In genomic region chr1:153547560-153548551, GRCh38 we compare ENCODE assay signal across 12 cellular contexts. TPM values are rescaled to one million over a fixed set of nuclear protein-coding genes. Genes with fewer than 3 reads are reported as not detected.
DNase-seq lines count a peak whose midpoint lies in the region; ATAC-seq and TF ChIP-seq lines count a peak whose summit lies in the region.
"Had no signal": no experiment of that assay in that cellular context is flagged by ENCODE, and none has a peak within 500 bp of the region (broad histone marks: within the 10 kb centered on the region; RNA-seq: fewer than 3 reads in every experiment).

No MANE protein-coding gene starts in this region.

- no peaks in the 10 kb centered on the region for H3K27me3 ChIP-seq in GM23248 (replicated peaks; ENCODE audit: insufficient read depth)

- H3K9me3 ChIP-seq in GM23248 (ENCODE audit: low read depth): no peaks in the 10 kb centered on the region

- peak overlapping the region; percentile 87 for H3K9ac ChIP-seq in GM23248

- peaks cover 61% of the 10 kb centered on the region for H3K4me1 Mint-ChIP-seq in stimulated activated effector memory CD8-positive, alpha-beta T cell treated with anti-CD3 and anti-CD28 coated beads, Interleukin-12 subunit alpha, Interleukin-12 subunit beta, amount 100 ng/mL, for 72 hours

- H3K79me2 ChIP-seq in GM23248 (ENCODE audit: insufficient read depth): peaks cover 22% of the 10 kb centered on the region

- H3K9me2 ChIP-seq in GM23248 (ENCODE audit: insufficient read depth): no peaks in the 10 kb centered on the region

- H3K27ac ChIP-seq in GM23248: peak overlapping the region; percentile 86

- peaks cover 72% of the 10 kb centered on the region for H3K4me1 ChIP-seq in GM23248 (ENCODE audit: insufficient read depth)

- peak overlapping the region; percentile 65 for H3K27ac Mint-ChIP-seq in stimulated activated effector memory CD8-positive, alpha-beta T cell treated with anti-CD3 and anti-CD28 coated beads, Interleukin-12 subunit alpha, Interleukin-12 subunit beta, amount 100 ng/mL, for 72 hours
- H3K27ac Mint-ChIP-seq: T-helper 1 cell treated with Interleukin-12 subunit alpha and Interleukin-12 subunit beta and Interleukin-4 antibody, amounts not matched to agents 30 μg/mL and 1 μg/mL, for 36 hours had no signal

- peaks cover 31% of the 10 kb centered on the region for H3F3A ChIP-seq in GM23248 (ENCODE audit: insufficient read depth)

- peaks cover 36% of the 10 kb centered on the region for H3K36me3 Mint-ChIP-seq in stimulated activated effector memory CD8-positive, alpha-beta T cell treated with anti-CD3 and anti-CD28 coated beads, Interleukin-12 subunit alpha, Interleukin-12 subunit beta, amount 100 ng/mL, for 72 hours

- no peak overlapping the region; the same call in 1 of the 2 replicates for H3K4me3 ChIP-seq in GM23248
- no peak overlapping the region for H3K4me3 ChIP-seq in fibroblast of villous mesenchyme (ENCODE audit: low read depth, low read length)

- WGBS in GM23248 (ENCODE audit: low coverage in 1 of 2, low lambda C conversion rate in 2 of 2, missing lambda C conversion rate in 2 of 2), 2 experiments: 33 to 37% methylated on average over 16 to 19 of the region's 19 CpGs

- in situ Hi-C loops in GM23248 (cut with MboI): no loop called here

- no peak for ATAC-seq in stimulated activated effector memory CD8-positive, alpha-beta T cell treated with anti-CD3 and anti-CD28 coated beads, Interleukin-12 subunit alpha, Interleukin-12 subunit beta, amount 100 ng/mL, for 72 hours
- no peak for ATAC-seq in HG03342 (IDR thresholded peaks at IDR 0.05; ENCODE audit: unreplicated experiment)

- no peak overlapping the region for H3K4me3 Mint-ChIP-seq in stimulated activated effector memory CD8-positive, alpha-beta T cell treated with anti-CD3 and anti-CD28 coated beads, Interleukin-12 subunit alpha, Interleukin-12 subunit beta, amount 100 ng/mL, for 72 hours
- H3K4me3 Mint-ChIP-seq: T-helper 1 cell treated with Interleukin-12 subunit alpha and Interleukin-12 subunit beta and Interleukin-4 antibody, amounts not matched to agents 30 μg/mL and 1 μg/mL, for 36 hours had no signal

- no peaks in the 10 kb centered on the region for H3K36me3 ChIP-seq in GM23248 (ENCODE audit: low read depth)

- H3K9me3 Mint-ChIP-seq in stimulated activated effector memory CD8-positive, alpha-beta T cell treated with anti-CD3 and anti-CD28 coated beads, Interleukin-12 subunit alpha, Interleukin-12 subunit beta, amount 100 ng/mL, for 72 hours: no peaks in the 10 kb centered on the region
- H3K9me3 Mint-ChIP-seq: T-helper 1 cell treated with Interleukin-12 subunit alpha and Interleukin-12 subunit beta and Interleukin-4 antibody, amounts not matched to agents 30 μg/mL and 1 μg/mL, for 36 hours had no signal

- peak overlapping the region; percentile 5; the same call in 1 of the 2 replicates for H2AFZ ChIP-seq in GM23248

- no peak for TF ChIP-seq CTCF in fibroblast of villous mesenchyme (IDR thresholded peaks at IDR 0.05; ENCODE audit: insufficient read depth, low read depth, low read length)

- H3K4me2 ChIP-seq in GM23248 (ENCODE audit: unreplicated experiment): peak overlapping the region; percentile 89

- DNase-seq in GM23248 (no peak), RPMI8226 (peak; percentile 31), fibroblast of villous mesenchyme (ENCODE audit: low read depth) (peak; percentile 40), NOMO-1 treated with dmso at 0.1 percent for 144 hours (lab: John Stamatoyannopoulos, UW; ENCODE audit: unreplicated experiment) (no peak), NCI-H774 (lab: John Stamatoyannopoulos, UW) (no peak)
- DNase-seq in stimulated activated effector memory CD8-positive, alpha-beta T cell treated with anti-CD3 and anti-CD28 coated beads, Interleukin-12 subunit alpha, Interleukin-12 subunit beta, amount 100 ng/mL, for 72 hours (ENCODE audit: low spot score in 2 of 2): no peak
- DNase-seq: activated CD8-positive, alpha-beta memory T cell treated with anti-CD3 and anti-CD28 coated beads, Interleukin-2, amount 50 U/mL, for 4 hours; DMS53; NCI-H1048; stimulated activated CD8-positive, alpha-beta memory T cell treated with anti-CD3 and anti-CD28 coated beads, Interleukin-4, amount 100 ng/mL, for 48 hours had no signal

- H4K20me1 ChIP-seq in GM23248 (ENCODE audit: insufficient read depth): no peaks in the 10 kb centered on the region

RNA-seq across cellular contexts. Expression of gene S100A3, which starts 1.2 kb away (rescaled TPM):
- total RNA-seq in GM23248 (2014; rRNA removed; shearing (Covaris generic)): 2.2 and 3.8 TPM in 2 replicates
- 7.5 and 8.0 TPM in 2 replicates for polyA plus RNA-seq in GM23248 (2016; fragmentation: Nextera tagmentation; extraction: Ambion mirVana)
- 18.0 and 20.3 TPM in 2 replicates for total RNA-seq in fibroblast of villous mesenchyme

RNA-seq across cellular contexts. Expression of gene S100A4, which starts 2.2 kb away (rescaled TPM):
- 236 and 249 TPM in 2 replicates for total RNA-seq in GM23248 (2014; rRNA removed; shearing (Covaris generic))
- polyA plus RNA-seq in GM23248 (2016; fragmentation: Nextera tagmentation; extraction: Ambion mirVana): 608 and 610 TPM in 2 replicates
- 165 and 507 TPM in 2 replicates for total RNA-seq in fibroblast of villous mesenchyme

RNA-seq across cellular contexts. Expression of gene S100A5, which starts 7.1 kb away (rescaled TPM):
- total RNA-seq in GM23248 (2014; rRNA removed; shearing (Covaris generic)): not detected in 2 replicates
- polyA plus RNA-seq in GM23248 (2016; fragmentation: Nextera tagmentation; extraction: Ambion mirVana): 0.41 TPM in 1 of 2 replicates, not detected in the other
- total RNA-seq in fibroblast of villous mesenchyme: 0.32 TPM in 1 of 2 replicates, not detected in the other

RNA-seq across cellular contexts. Expression of gene S100A6, which starts 12.1 kb away (rescaled TPM):
- 550 and 683 TPM in 2 replicates for total RNA-seq in GM23248 (2014; rRNA removed; shearing (Covaris generic))
- 2,862 and 2,893 TPM in 2 replicates for polyA plus RNA-seq in GM23248 (2016; fragmentation: Nextera tagmentation; extraction: Ambion mirVana)
- 1,018 and 1,040 TPM in 2 replicates for total RNA-seq in fibroblast of villous mesenchyme

RNA-seq across cellular contexts. Expression of gene S100A2, which starts 17.8 kb away (rescaled TPM):
- total RNA-seq in GM23248 (2014; rRNA removed; shearing (Covaris generic)): 1.7 and 9.0 TPM in 2 replicates
- polyA plus RNA-seq in GM23248 (2016; fragmentation: Nextera tagmentation; extraction: Ambion mirVana): 8.6 and 11.8 TPM in 2 replicates
- 0.97 and 2.2 TPM in 2 replicates for total RNA-seq in fibroblast of villous mesenchyme

Comparison
In these comparisons a context has a peak if more than half of its experiments do, and no peak if none do; other contexts are left out.
1. DNase-seq: peak in RPMI8226 (single experiment) and fibroblast of villous mesenchyme (single experiment); none in GM23248 (single experiment), stimulated activated effector memory CD8-positive, alpha-beta T cell treated with anti-CD3 and anti-CD28 coated beads, Interleukin-12 subunit alpha, Interleukin-12 subunit beta, amount 100 ng/mL, for 72 hours (0 of 2), NOMO-1 treated with dmso at 0.1 percent for 144 hours (single experiment) and NCI-H774 (single experiment).